Comparison of ENCODE assay signal across 1 cellular context in the genomic region with DNA sequence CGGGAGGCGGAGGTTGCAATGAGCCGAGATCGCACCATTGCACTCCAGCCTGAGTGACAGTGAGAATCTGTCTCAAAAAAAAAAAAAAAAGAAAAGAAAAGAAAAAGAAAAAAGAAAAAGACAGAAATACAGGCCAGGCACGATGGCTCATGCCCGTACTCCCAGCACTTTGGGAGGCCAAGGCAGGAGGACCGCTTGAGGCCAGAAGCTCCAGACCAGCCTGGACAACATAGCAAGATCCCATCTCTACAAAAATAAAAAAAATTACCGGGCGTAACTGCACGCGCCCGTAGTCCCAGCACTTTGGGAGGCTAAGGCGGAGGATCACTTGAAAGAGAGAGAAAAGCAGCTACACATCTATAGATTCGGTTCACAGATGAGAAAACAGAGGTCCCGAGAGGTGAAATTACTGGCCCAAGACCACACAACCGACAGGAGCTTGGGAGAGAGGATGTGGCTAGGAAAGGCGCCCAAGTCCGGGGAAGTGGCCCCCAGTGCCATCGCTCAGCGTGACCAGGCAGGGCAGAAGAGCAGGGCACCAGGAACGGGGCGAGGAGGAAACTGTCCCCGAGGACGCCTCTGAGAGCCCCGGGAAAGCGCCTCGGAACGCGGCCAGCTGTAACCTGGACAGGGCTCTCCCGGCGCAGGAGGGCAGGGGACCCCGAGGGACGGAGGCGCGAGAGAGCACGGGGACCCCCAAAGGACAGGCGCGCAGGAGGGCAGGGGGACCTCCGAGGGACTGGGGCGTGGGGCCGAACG.
A peak's percentile ranks its signal among the peaks of the same experiment; 100 is the strongest.
TF ChIP-seq lines count a peak whose summit lies in the region.

No MANE protein-coding gene starts in this region.

TF ChIP-seq in HepG2, 621 proteins besides CTCF, POLR2A, EP300 and RAD21 (continues in another document):
- TF ChIP-seq GTF2F1 (IDR thresholded peaks at IDR 0.05; ENCODE audit: low read length): no peak
- no peak for TF ChIP-seq HES4 (CRISPR knock-in tag; IDR thresholded peaks at IDR 0.05; ENCODE audit: borderline replicate concordance)
- TF ChIP-seq ZNF136 (CRISPR knock-in tag; IDR thresholded peaks at IDR 0.05; ENCODE audit: low read depth): no peak
- TF ChIP-seq E2F1 (CRISPR knock-in tag; IDR thresholded peaks at IDR 0.05): peak; percentile 40; the same call in 1 of the 2 replicates
- no peak for TF ChIP-seq CSRNP2 (CRISPR knock-in tag; conservative IDR thresholded peaks at IDR 0.05; ENCODE audit: low read depth)
- no peak for TF ChIP-seq MTA3 (CRISPR knock-in tag; IDR thresholded peaks at IDR 0.05)
- TF ChIP-seq, protein P1, sequence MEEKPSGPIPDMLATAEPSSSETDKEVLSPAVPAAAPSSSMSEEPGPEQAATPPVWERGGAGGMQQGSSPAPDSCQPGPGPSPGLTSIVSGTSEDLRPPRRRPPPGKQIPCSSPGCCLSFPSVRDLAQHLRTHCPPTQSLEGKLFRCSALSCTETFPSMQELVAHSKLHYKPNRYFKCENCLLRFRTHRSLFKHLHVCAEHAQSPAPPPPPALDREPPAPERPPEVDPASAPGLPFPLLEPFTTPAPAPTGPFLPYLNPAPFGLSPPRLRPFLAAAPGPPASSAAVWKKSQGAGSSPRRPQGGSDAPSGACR (CRISPR knock-in tag; IDR thresholded peaks at IDR 0.05): peak; percentile 42; the same call in 1 of the 2 replicates
- no peak for TF ChIP-seq ZBTB49 (CRISPR knock-in tag; IDR thresholded peaks at IDR 0.05; ENCODE audit: borderline replicate concordance)
- no peak for TF ChIP-seq RAD51 (IDR thresholded peaks at IDR 0.05; ENCODE audit: borderline replicate concordance)
- TF ChIP-seq FOXK1 (CRISPR knock-in tag; IDR thresholded peaks at IDR 0.05; ENCODE audit: borderline replicate concordance, low read depth): no peak
- TF ChIP-seq ZNF552 (CRISPR knock-in tag; IDR thresholded peaks at IDR 0.05; ENCODE audit: borderline replicate concordance): no peak
- no peak for TF ChIP-seq ZNF275 (CRISPR knock-in tag; IDR thresholded peaks at IDR 0.05; ENCODE audit: borderline replicate concordance)
- TF ChIP-seq ASH2L (IDR thresholded peaks at IDR 0.05; ENCODE audit: insufficient read length, low read depth, low read length): no peak
- TF ChIP-seq TBL1XR1 (IDR thresholded peaks at IDR 0.05; ENCODE audit: borderline replicate concordance, low read length, partially characterized antibody): no peak
- TF ChIP-seq, protein P2, sequence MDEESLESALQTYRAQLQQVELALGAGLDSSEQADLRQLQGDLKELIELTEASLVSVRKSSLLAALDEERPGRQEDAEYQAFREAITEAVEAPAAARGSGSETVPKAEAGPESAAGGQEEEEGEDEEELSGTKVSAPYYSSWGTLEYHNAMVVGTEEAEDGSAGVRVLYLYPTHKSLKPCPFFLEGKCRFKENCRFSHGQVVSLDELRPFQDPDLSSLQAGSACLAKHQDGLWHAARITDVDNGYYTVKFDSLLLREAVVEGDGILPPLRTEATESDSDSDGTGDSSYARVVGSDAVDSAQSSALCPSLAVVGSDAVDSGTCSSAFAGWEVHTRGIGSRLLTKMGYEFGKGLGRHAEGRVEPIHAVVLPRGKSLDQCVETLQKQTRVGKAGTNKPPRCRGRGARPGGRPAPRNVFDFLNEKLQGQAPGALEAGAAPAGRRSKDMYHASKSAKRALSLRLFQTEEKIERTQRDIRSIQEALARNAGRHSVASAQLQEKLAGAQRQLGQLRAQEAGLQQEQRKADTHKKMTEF (CRISPR knock-in tag; IDR thresholded peaks at IDR 0.05): 0 out of 2 replicates have a peak, but pooled peaks have one; percentile 24
- no peak for TF ChIP-seq ZNF274 (CRISPR knock-in tag; IDR thresholded peaks at IDR 0.05)
- no peak for TF ChIP-seq ZBTB33 (CRISPR knock-in tag; IDR thresholded peaks at IDR 0.05)
- no peak for TF ChIP-seq ZNF598 (CRISPR knock-in tag; IDR thresholded peaks at IDR 0.05; ENCODE audit: borderline replicate concordance)
- no peak for TF ChIP-seq RFXANK (CRISPR knock-in tag; IDR thresholded peaks at IDR 0.05)
- 0 out of 2 replicates have a peak, but pooled peaks have one; percentile 25 for TF ChIP-seq ZNF572 (CRISPR knock-in tag; IDR thresholded peaks at IDR 0.05)
- no peak for TF ChIP-seq HNRNPLL (IDR thresholded peaks at IDR 0.05; ENCODE audit: low read depth, low read length, poor library complexity, severe bottlenecking)
- TF ChIP-seq RARG (CRISPR knock-in tag; IDR thresholded peaks at IDR 0.05; ENCODE audit: low read depth): no peak
- peak; percentile 44; the same call in 1 of the 2 replicates for TF ChIP-seq ZMYM3 (CRISPR knock-in tag; IDR thresholded peaks at IDR 0.05)
- TF ChIP-seq ZNF616 (CRISPR knock-in tag; IDR thresholded peaks at IDR 0.05; ENCODE audit: low read depth): no peak; the same call in 1 of the 2 replicates
- 0 out of 2 replicates have a peak, but pooled peaks have one; percentile 23 for TF ChIP-seq ZNF891 (CRISPR knock-in tag; IDR thresholded peaks at IDR 0.05)
- TF ChIP-seq ZNF232 (CRISPR knock-in tag; IDR thresholded peaks at IDR 0.05; ENCODE audit: borderline replicate concordance): 0 out of 2 replicates have a peak, but pooled peaks have one; percentile 38
- no peak for TF ChIP-seq ZNF430 (CRISPR knock-in tag; IDR thresholded peaks at IDR 0.05)
- no peak for TF ChIP-seq BCL6 (CRISPR knock-in tag; IDR thresholded peaks at IDR 0.05)
- TF ChIP-seq, protein P3, sequence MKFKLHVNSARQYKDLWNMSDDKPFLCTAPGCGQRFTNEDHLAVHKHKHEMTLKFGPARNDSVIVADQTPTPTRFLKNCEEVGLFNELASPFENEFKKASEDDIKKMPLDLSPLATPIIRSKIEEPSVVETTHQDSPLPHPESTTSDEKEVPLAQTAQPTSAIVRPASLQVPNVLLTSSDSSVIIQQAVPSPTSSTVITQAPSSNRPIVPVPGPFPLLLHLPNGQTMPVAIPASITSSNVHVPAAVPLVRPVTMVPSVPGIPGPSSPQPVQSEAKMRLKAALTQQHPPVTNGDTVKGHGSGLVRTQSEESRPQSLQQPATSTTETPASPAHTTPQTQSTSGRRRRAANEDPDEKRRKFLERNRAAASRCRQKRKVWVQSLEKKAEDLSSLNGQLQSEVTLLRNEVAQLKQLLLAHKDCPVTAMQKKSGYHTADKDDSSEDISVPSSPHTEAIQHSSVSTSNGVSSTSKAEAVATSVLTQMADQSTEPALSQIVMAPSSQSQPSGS (CRISPR knock-in tag; IDR thresholded peaks at IDR 0.05): no peak
- TF ChIP-seq, protein P4, sequence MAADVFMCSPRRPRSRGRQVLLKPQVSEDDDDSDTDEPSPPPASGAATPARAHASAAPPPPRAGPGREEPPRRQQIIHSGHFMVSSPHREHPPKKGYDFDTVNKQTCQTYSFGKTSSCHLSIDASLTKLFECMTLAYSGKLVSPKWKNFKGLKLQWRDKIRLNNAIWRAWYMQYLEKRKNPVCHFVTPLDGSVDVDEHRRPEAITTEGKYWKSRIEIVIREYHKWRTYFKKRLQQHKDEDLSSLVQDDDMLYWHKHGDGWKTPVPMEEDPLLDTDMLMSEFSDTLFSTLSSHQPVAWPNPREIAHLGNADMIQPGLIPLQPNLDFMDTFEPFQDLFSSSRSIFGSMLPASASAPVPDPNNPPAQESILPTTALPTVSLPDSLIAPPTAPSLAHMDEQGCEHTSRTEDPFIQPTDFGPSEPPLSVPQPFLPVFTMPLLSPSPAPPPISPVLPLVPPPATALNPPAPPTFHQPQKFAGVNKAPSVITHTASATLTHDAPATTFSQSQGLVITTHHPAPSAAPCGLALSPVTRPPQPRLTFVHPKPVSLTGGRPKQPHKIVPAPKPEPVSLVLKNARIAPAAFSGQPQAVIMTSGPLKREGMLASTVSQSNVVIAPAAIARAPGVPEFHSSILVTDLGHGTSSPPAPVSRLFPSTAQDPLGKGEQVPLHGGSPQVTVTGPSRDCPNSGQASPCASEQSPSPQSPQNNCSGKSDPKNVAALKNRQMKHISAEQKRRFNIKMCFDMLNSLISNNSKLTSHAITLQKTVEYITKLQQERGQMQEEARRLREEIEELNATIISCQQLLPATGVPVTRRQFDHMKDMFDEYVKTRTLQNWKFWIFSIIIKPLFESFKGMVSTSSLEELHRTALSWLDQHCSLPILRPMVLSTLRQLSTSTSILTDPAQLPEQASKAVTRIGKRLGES (CRISPR knock-in tag; IDR thresholded peaks at IDR 0.05; ENCODE audit: borderline replicate concordance): no peak
- TF ChIP-seq ZNF251 (CRISPR knock-in tag; IDR thresholded peaks at IDR 0.05): no peak
- TF ChIP-seq ZNF546 (CRISPR knock-in tag; conservative IDR thresholded peaks at IDR 0.05): no peak
- TF ChIP-seq ZNF678 (CRISPR knock-in tag; IDR thresholded peaks at IDR 0.05): 0 out of 2 replicates have a peak, but pooled peaks have one; percentile 3
- no peak for TF ChIP-seq ZNF850 (CRISPR knock-in tag; conservative IDR thresholded peaks at IDR 0.05)
- no peak for TF ChIP-seq ZNF839 (CRISPR knock-in tag; IDR thresholded peaks at IDR 0.05; ENCODE audit: borderline replicate concordance)
- 0 out of 2 replicates have a peak, but pooled peaks have one; percentile 25 for TF ChIP-seq ZXDC (CRISPR knock-in tag; IDR thresholded peaks at IDR 0.05)
- TF ChIP-seq, protein P5, sequence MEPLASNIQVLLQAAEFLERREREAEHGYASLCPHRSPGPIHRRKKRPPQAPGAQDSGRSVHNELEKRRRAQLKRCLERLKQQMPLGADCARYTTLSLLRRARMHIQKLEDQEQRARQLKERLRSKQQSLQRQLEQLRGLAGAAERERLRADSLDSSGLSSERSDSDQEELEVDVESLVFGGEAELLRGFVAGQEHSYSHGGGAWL (CRISPR knock-in tag; IDR thresholded peaks at IDR 0.05): no peak
- no peak for TF ChIP-seq POLR2G (IDR thresholded peaks at IDR 0.05; ENCODE audit: low read depth, low read length)
